15 cellular contexts compared by ENCODE assay signal in genomic region chr11:44030996-44031395, GRCh38. TPM values are rescaled to one million over a fixed set of nuclear protein-coding genes. Genes with fewer than 3 reads are reported as not detected.
DNase-seq lines count a peak whose midpoint lies in the region; ATAC-seq, FAIRE-seq and TF ChIP-seq lines count a peak whose summit lies in the region.
"Had no signal": no experiment of that assay in that cellular context is flagged by ENCODE, and none has a peak within 500 bp of the region (broad histone marks: within the 10 kb centered on the region; RNA-seq: fewer than 3 reads in every experiment).

No MANE protein-coding gene starts in this region.

- no peaks in the 10 kb centered on the region for H4K20me1 ChIP-seq in K562 (replicated peaks; ENCODE audit: control insufficient read depth, insufficient read depth, low read length)
- H4K20me1 ChIP-seq in fibroblast of lung (ENCODE audit: control insufficient read depth, extremely low read depth, insufficient read depth, low read length): no peaks in the 10 kb centered on the region
- no peaks in the 10 kb centered on the region for H4K20me1 ChIP-seq in osteoblast (ENCODE audit: insufficient read depth, low read length)

- H3K79me2 ChIP-seq in K562 (ENCODE audit: control insufficient read depth, insufficient read depth, low read length): no peaks in the 10 kb centered on the region
- H3K79me2 ChIP-seq in fibroblast of lung (ENCODE audit: control insufficient read depth, insufficient read depth, low read length): no peaks in the 10 kb centered on the region
- no peaks in the 10 kb centered on the region for H3K79me2 ChIP-seq in osteoblast (ENCODE audit: insufficient read depth, low read length)

- ATAC-seq in K562 (no peak), upper lobe of left lung (ENCODE audit: low FRiP score in 2 of 2) (no peak), HG03342 (IDR thresholded peaks at IDR 0.05; ENCODE audit: unreplicated experiment) (no peak)

- BruUV-seq in K562 (replicated peaks; lab: Mats Ljungman, UMichigan): no TSS peak

- H3K4me3 ChIP-seq in K562 (no peak overlapping the region), fibroblast of lung (replicated peaks in 1 of 4; ENCODE audit: control extremely low read depth in 1 of 4, insufficient read depth in 1 of 4, low read depth in 3 of 4, low read length in 4 of 4) (no peak overlapping the region), osteoblast (ENCODE audit: insufficient read depth, low read length) (peak overlapping the region; percentile 2), upper lobe of left lung (no peak overlapping the region)

- TF ChIP-seq EP300 in K562 (IDR thresholded peaks at IDR 0.05; ENCODE audit: low read length): no peak
- no peak for TF ChIP-seq EP300 in upper lobe of left lung (IDR thresholded peaks at IDR 0.05)

- DNase-seq in K562 (ENCODE audit: extremely low read depth in 1 of 4, low spot score in 3 of 4): no peak
- DNase-seq in fibroblast of lung (ENCODE audit: low read depth in 2 of 2): no peak
- no peak for DNase-seq in osteoblast (ENCODE audit: insufficient read length, low spot score, missing footprints)
- DNase-seq in upper lobe of left lung: no peak
- DNase-seq in NOMO-1 (lab: John Stamatoyannopoulos, UW; ENCODE audit: unreplicated experiment in 2 of 2): no peak
- no peak for DNase-seq in A172 (ENCODE audit: low spot score)
- DNase-seq: activated CD4-positive, alpha-beta memory T cell treated with anti-CD3 and anti-CD28 coated beads for 36 hours; CD4-positive, CD25-positive, alpha-beta regulatory T cell; stimulated activated CD4-positive, alpha-beta T cell treated with anti-CD3 and anti-CD28 coated beads, Interleukin-2, amount 100 ng/mL, for 48 hours had no signal

- in situ Hi-C loops in K562 (cut with MboI): no loop called here

- TF ChIP-seq POLR2A in K562 (conservative IDR thresholded peaks at IDR 0.05): no peak
- TF ChIP-seq POLR2A in upper lobe of left lung (IDR thresholded peaks at IDR 0.05): no peak

- intact Hi-C loops in K562 (cut with micrococcal nuclease): no loop called here

- H3K9me3 ChIP-seq in K562 (replicated peaks; ENCODE audit: control insufficient read depth, insufficient read depth, low read depth, low read length) (no peaks in the 10 kb centered on the region), fibroblast of lung (ENCODE audit: control insufficient read depth, insufficient read depth, low read depth, low read length) (no peaks in the 10 kb centered on the region), osteoblast (ENCODE audit: low read depth, low read length) (no peaks in the 10 kb centered on the region), upper lobe of left lung (no peaks in the 10 kb centered on the region)

- POLR2A ChIA-PET in K562 (lab: Yijun Ruan, JAX): no interaction called here

- H3K9ac ChIP-seq in K562 (ENCODE audit: insufficient read depth in 1 of 2, low read depth in 2 of 2, low read length in 2 of 2): no peak overlapping the region
- no peak overlapping the region for H3K9ac ChIP-seq in fibroblast of lung (ENCODE audit: insufficient read depth, low read length)

- H3K27ac ChIP-seq in K562 (ENCODE audit: extremely low read depth, low read depth, low read length): no peak overlapping the region
- H3K27ac ChIP-seq in fibroblast of lung (ENCODE audit: insufficient read depth, low read length): peak overlapping the region; percentile 52
- peak overlapping the region; percentile 93 for H3K27ac ChIP-seq in osteoblast (ENCODE audit: low read depth, low read length)
- peak overlapping the region in 3 of 4 donors; percentile 35 to 74 (median 69) for H3K27ac ChIP-seq in upper lobe of left lung

- CTCF ChIA-PET in K562 (lab: Yijun Ruan, JAX; ENCODE audit: low intra/inter-chr PET ratio): no interaction called here

- TF ChIP-seq RAD21 in K562 (CRISPR knock-in tag; conservative IDR thresholded peaks at IDR 0.05 in 1 of 2, IDR thresholded peaks at IDR 0.05 in 1 of 2): no peak

- H3K27me3 ChIP-seq in K562 (ENCODE audit: control insufficient read depth in 2 of 2, insufficient read depth in 2 of 2, low read length in 2 of 2) (peaks cover 15 to 20% of the 10 kb centered on the region in 2 experiments; a peak in 4 of 5 replicates), fibroblast of lung (ENCODE audit: control insufficient read depth, insufficient read depth, low read length) (no peaks in the 10 kb centered on the region), osteoblast (ENCODE audit: insufficient read depth, low read length) (no peaks in the 10 kb centered on the region), upper lobe of left lung (no peaks in the 10 kb centered on the region)

- H3K4me2 ChIP-seq in K562 (ENCODE audit: insufficient read depth, low read length): no peak overlapping the region
- H3K4me2 ChIP-seq in fibroblast of lung (ENCODE audit: extremely low read depth, insufficient read depth, low read length): no peak overlapping the region
- peak overlapping the region; percentile 57 for H3K4me2 ChIP-seq in osteoblast (ENCODE audit: insufficient read depth, low read length)

- H3K4me1 ChIP-seq in K562 (replicated peaks in 1 of 2; ENCODE audit: control insufficient read depth in 2 of 2, insufficient read depth in 2 of 2, low read length in 2 of 2): peaks cover 0 to 2% of the 10 kb centered on the region in 2 experiments; a peak in 3 of 5 replicates
- H3K4me1 ChIP-seq in fibroblast of lung (ENCODE audit: control insufficient read depth, extremely low read depth, insufficient read depth, low read length): peaks cover 22% of the 10 kb centered on the region
- H3K4me1 ChIP-seq in osteoblast (ENCODE audit: insufficient read depth, low read length): peaks cover 37% of the 10 kb centered on the region
- peaks cover 13 to 36% (median 18%) of the 10 kb centered on the region in 4 donors for H3K4me1 ChIP-seq in upper lobe of left lung

- 3% methylated on average over 5 of the region's 5 CpGs for WGBS in K562 (ENCODE audit: insufficient coverage, low coverage, missing lambda C conversion rate)
- 81 to 83% methylated on average over 5 of the region's 5 CpGs for WGBS in upper lobe of left lung, 2 donors

- H3K9me1 ChIP-seq in K562 (ENCODE audit: control insufficient read depth, insufficient read depth, low read length): no peaks in the 10 kb centered on the region

- no peak for TF ChIP-seq CTCF in K562 (IDR thresholded peaks at IDR 0.05 in 2 of 3, conservative IDR thresholded peaks at IDR 0.05 in 1 of 3; ENCODE audit: insufficient read depth in 2 of 3, low read depth in 1 of 3, low read length in 3 of 3)
- TF ChIP-seq CTCF in fibroblast of lung (conservative IDR thresholded peaks at IDR 0.05 in 1 of 2, IDR thresholded peaks at IDR 0.05 in 1 of 2; ENCODE audit: low read depth in 1 of 2, low read length in 2 of 2): no peak
- TF ChIP-seq CTCF in osteoblast (IDR thresholded peaks at IDR 0.05; ENCODE audit: extremely low read depth, low read depth, low read length): no peak
- no peak for TF ChIP-seq CTCF in upper lobe of left lung (IDR thresholded peaks at IDR 0.05)

- no peak for FAIRE-seq in K562 (lab: Jason Lieb, UNC)

- H2AFZ ChIP-seq in K562 (ENCODE audit: low read depth, low read length): no peak overlapping the region
- H2AFZ ChIP-seq in fibroblast of lung (ENCODE audit: low read length): no peak overlapping the region
- H2AFZ ChIP-seq in osteoblast (ENCODE audit: low read length): no peak overlapping the region

- H3K36me3 ChIP-seq in K562 (ENCODE audit: control insufficient read depth, insufficient read depth, low read length) (no peaks in the 10 kb centered on the region), fibroblast of lung (ENCODE audit: control insufficient read depth, insufficient read depth, low read length) (no peaks in the 10 kb centered on the region), osteoblast (ENCODE audit: insufficient read depth, low read length) (no peaks in the 10 kb centered on the region), upper lobe of left lung (no peaks in the 10 kb centered on the region)

RNA-seq across cellular contexts. Expression of gene ACCSL, which starts 16.8 kb away (rescaled TPM):
- total RNA-seq in K562 (2011; cell fraction: chromatin; rRNA removed; ENCODE audit: low replicate concordance): not detected in 2 replicates
- total RNA-seq in K562 (2011; cell fraction: nucleolus; rRNA removed): not detected in 2 replicates
- 0.22 TPM in 1 of 2 replicates, not detected in the other for total RNA-seq in K562 (2011; cell fraction: nucleoplasm; rRNA removed)
- total RNA-seq in K562 (2014; rRNA removed): not detected in 2 replicates
- not detected in 2 replicates for total RNA-seq in K562 (2014; rRNA removed; fragmentation: Illumina TruSeq; extraction: Trizol)
- total RNA-seq in K562 (2015; rRNA removed; fragmentation: Illumina TruSeq; extraction: Trizol): not detected in 2 replicates
- not detected in 2 replicates for total RNA-seq in K562 (2021)
- not detected in 2 replicates for polyA plus RNA-seq in K562 (2011; rRNA removed)
- polyA plus RNA-seq in K562 (2011; cell fraction: cytosol; rRNA removed): not detected in 2 replicates
- polyA plus RNA-seq in K562 (2011; cell fraction: nucleus; rRNA removed): not detected in 2 replicates
- not detected in 2 replicates for polyA plus RNA-seq in K562 (2012)
- polyA plus RNA-seq in K562 (2014; fragmentation: Illumina TruSeq; extraction: Trizol): not detected in 2 replicates
- not detected for polyA plus RNA-seq in K562 (2014; fragmentation: Nextera tagmentation; extraction: Ambion mirVana)
- not detected in 2 replicates for polyA plus RNA-seq in K562 (2014; rRNA removed)
- polyA minus RNA-seq in K562 (2011; rRNA and poly(A)+ RNA removed): not detected in 2 replicates
- not detected in 2 replicates for polyA minus RNA-seq in K562 (2011; cell fraction: cytosol; rRNA and poly(A)+ RNA removed)
- polyA minus RNA-seq in K562 (2011; cell fraction: nucleus; rRNA and poly(A)+ RNA removed): not detected in 2 replicates
- not detected in 2 replicates for total RNA-seq in fibroblast of lung
- not detected in 2 replicates for polyA plus RNA-seq in fibroblast of lung
- polyA plus RNA-seq in fibroblast of lung (2012): not detected in 2 replicates
- polyA minus RNA-seq in fibroblast of lung (ENCODE audit: low replicate concordance): not detected in 2 replicates
- total RNA-seq in osteoblast: under 0.01 TPM in 1 of 2 replicates, not detected in the other
- total RNA-seq in upper lobe of left lung: not detected
- total RNA-seq in A172 (2014; rRNA removed; shearing (Covaris generic)): not detected in 2 replicates
- total RNA-seq: activated CD4-positive, alpha-beta memory T cell treated with anti-CD3 and anti-CD28 coated beads for 36 hours; activated T-helper 2 cell treated with anti-CD3 and anti-CD28 coated beads, Interferon-gamma antibody, Interleukin-2, Interleukin-4, amounts not matched to agents 10 μg/mL and 5 μg/mL and 100 μg/mL, durations not matched to agents 14 hours and 24 hours and 36 hours; CD4-positive, CD25-positive, alpha-beta regulatory T cell; IMR-90; NCI-H460; RPMI7951; T-helper 2 cell treated with Interferon-gamma antibody and Interleukin-4, amounts not matched to agents 100 ng/mL and 5 ng/mL, for 36 hours had no signal
- polyA plus RNA-seq: CD4-positive, CD25-positive, alpha-beta regulatory T cell; IMR-90 had no signal

RNA-seq across cellular contexts. Expression of gene ACCS, which starts 35.1 kb away (rescaled TPM):
- 116 and 149 TPM in 2 replicates for total RNA-seq in K562 (2011; cell fraction: chromatin; rRNA removed; ENCODE audit: low replicate concordance)
- 94.2 and 109 TPM in 2 replicates for total RNA-seq in K562 (2011; cell fraction: nucleolus; rRNA removed)
- total RNA-seq in K562 (2011; cell fraction: nucleoplasm; rRNA removed): 129 and 171 TPM in 2 replicates
- total RNA-seq in K562 (2014; rRNA removed) (14.8 and 16.3 TPM in 2 replicates), K562 (2014; rRNA removed; fragmentation: Illumina TruSeq; extraction: Trizol) (11.3 and 11.8 TPM in 2 replicates), K562 (2015; rRNA removed; fragmentation: Illumina TruSeq; extraction: Trizol) (10.1 and 10.7 TPM in 2 replicates), K562 (2021) (19.5 and 21.1 TPM in 2 replicates), fibroblast of lung (8.2 and 14.2 TPM in 2 replicates), osteoblast (21.0 and 27.1 TPM in 2 replicates), upper lobe of left lung (100 to 1,000 TPM in 1 of 6 donors, 10 to 100 TPM in 5; 15.4 to 120 (median 34.0) TPM)
- polyA plus RNA-seq in K562 (2011; rRNA removed) (19.8 and 27.9 TPM in 2 replicates), K562 (2014; fragmentation: Illumina TruSeq; extraction: Trizol) (18.0 and 20.2 TPM in 2 replicates), K562 (2014; fragmentation: Nextera tagmentation; extraction: Ambion mirVana) (1 to 10 TPM; 4.2 to 6.3 TPM), K562 (2014; rRNA removed) (25.9 and 29.9 TPM in 2 replicates), fibroblast of lung (3.6 and 13.7 TPM in 2 replicates)
- polyA plus RNA-seq in K562 (2011; cell fraction: cytosol; rRNA removed): 6.9 and 15.3 TPM in 2 replicates
- 251 and 266 TPM in 2 replicates for polyA plus RNA-seq in K562 (2011; cell fraction: nucleus; rRNA removed)
- polyA plus RNA-seq in K562 (2012): 19.7 and 69.3 TPM in 2 replicates
- 9.4 and 10.8 TPM in 2 replicates for polyA minus RNA-seq in K562 (2011; rRNA and poly(A)+ RNA removed)
- 4.3 and 4.6 TPM in 2 replicates for polyA minus RNA-seq in K562 (2011; cell fraction: cytosol; rRNA and poly(A)+ RNA removed)
- 30.2 and 44.4 TPM in 2 replicates for polyA minus RNA-seq in K562 (2011; cell fraction: nucleus; rRNA and poly(A)+ RNA removed)
- 3.6 and 9.2 TPM in 2 replicates for polyA plus RNA-seq in fibroblast of lung (2012)
- 3.3 and 27.0 TPM in 2 replicates for polyA minus RNA-seq in fibroblast of lung (ENCODE audit: low replicate concordance)
- total RNA-seq in A172 (2014; rRNA removed; shearing (Covaris generic)): 6.5 and 6.9 TPM in 2 replicates
